In genomic region chr7:75914169-75914654, GRCh38 we compare ENCODE assay signal across 8 cellular contexts. TPM values are rescaled to one million over a fixed set of nuclear protein-coding genes. Genes with fewer than 3 reads are reported as not detected.
A peak's percentile ranks its signal among the peaks of the same experiment; 100 is the strongest.
DNase-seq lines count a peak whose midpoint lies in the region; TF ChIP-seq lines count a peak whose summit lies in the region.

No MANE protein-coding gene starts in this region.

- DNase-seq in right atrium auricular region (ENCODE audit: low spot score) = no peak
- no peak for DNase-seq in cardiac septum (ENCODE audit: low spot score)
- DNase-seq in breast epithelium (ENCODE audit: low spot score in 2 of 2) = peak in 1 of 2 donors; percentile 20
- DNase-seq in DMS153 (lab: John Stamatoyannopoulos, UW) = no peak
- no peak for DNase-seq in NOMO-1 (lab: John Stamatoyannopoulos, UW; ENCODE audit: unreplicated experiment in 2 of 2)
- no peak for DNase-seq in activated CD4-positive, CD25-positive, alpha-beta regulatory T cell treated with anti-CD3 and anti-CD28 coated beads, Interleukin-2, amount 50 U/mL, for 72 hours
- DNase-seq in SKM-1 treated with dmso at 0.1 percent for 144 hours (lab: John Stamatoyannopoulos, UW; ENCODE audit: unreplicated experiment) = no peak

- TF ChIP-seq CTCF in right atrium auricular region (IDR thresholded peaks at IDR 0.05) (no peak), breast epithelium (IDR thresholded peaks at IDR 0.05) (no peak)

- H3K4me3 ChIP-seq in right atrium auricular region (peak overlapping the region; percentile 96 to 100), breast epithelium (peak overlapping the region; percentile 98 to 99 (median 98)), mucosa of stomach (ENCODE audit: low read length) (peak overlapping the region; percentile 80)

- H3K27ac ChIP-seq in right atrium auricular region = peak overlapping the region; percentile 92 to 98
- peak overlapping the region; percentile 91 for H3K27ac ChIP-seq in breast epithelium

- H3K27me3 ChIP-seq in right atrium auricular region = no peaks in the 10 kb centered on the region
- H3K27me3 ChIP-seq in breast epithelium = no peaks in the 10 kb centered on the region
- no peaks in the 10 kb centered on the region for H3K27me3 ChIP-seq in mucosa of stomach (ENCODE audit: control insufficient read depth, insufficient read depth, low read length)

- H3K9me3 ChIP-seq in right atrium auricular region (no peaks in the 10 kb centered on the region), breast epithelium (no peaks in the 10 kb centered on the region), mucosa of stomach (ENCODE audit: control insufficient read depth, low read length) (no peaks in the 10 kb centered on the region)

- H3K4me1 ChIP-seq in right atrium auricular region (peaks cover 0 to 30% of the 10 kb centered on the region in 2 donors), breast epithelium (no peaks in the 10 kb centered on the region), mucosa of stomach (ENCODE audit: control insufficient read depth, insufficient read depth, low read length) (peaks cover 20% of the 10 kb centered on the region)

- H3K9ac ChIP-seq in mucosa of stomach (ENCODE audit: low read length) = peak overlapping the region; percentile 92

- intact Hi-C loops in cardiac septum (cut with DNase I) = loop anchor here (2.0 kb wide), 1 partner anchor 35 kb away; the partner anchor contains the start of gene RHBDD2
- intact Hi-C loops in breast epithelium (cut with DNase I; ENCODE audit: low total_unique reads) = no loop called here

- TF ChIP-seq POLR2A in breast epithelium (IDR thresholded peaks at IDR 0.05) = no peak

- H3K36me3 ChIP-seq in right atrium auricular region (no peaks in the 10 kb centered on the region), breast epithelium (no peaks in the 10 kb centered on the region), mucosa of stomach (ENCODE audit: control insufficient read depth, insufficient read depth, low read length) (no peaks in the 10 kb centered on the region)

RNA-seq across cellular contexts. Expression of gene POR, which starts 0.7 kb away (rescaled TPM):
- total RNA-seq in right atrium auricular region (10 to 100 TPM; 53.4 to 85.3 TPM), cardiac septum (39.7 TPM), breast epithelium (100 to 1,000 TPM in 1 of 3 donors, 10 to 100 TPM in 2; 62.1 to 123 (median 87.7) TPM)

RNA-seq across cellular contexts. Expression of gene RHBDD2, which starts 35.4 kb away (rescaled TPM):
- total RNA-seq in right atrium auricular region (10 to 100 TPM; 43.5 to 60.0 TPM), cardiac septum (33.6 TPM), breast epithelium (10 to 100 TPM; 36.6 to 47.7 (median 39.0) TPM)
